In the genomic region with DNA sequence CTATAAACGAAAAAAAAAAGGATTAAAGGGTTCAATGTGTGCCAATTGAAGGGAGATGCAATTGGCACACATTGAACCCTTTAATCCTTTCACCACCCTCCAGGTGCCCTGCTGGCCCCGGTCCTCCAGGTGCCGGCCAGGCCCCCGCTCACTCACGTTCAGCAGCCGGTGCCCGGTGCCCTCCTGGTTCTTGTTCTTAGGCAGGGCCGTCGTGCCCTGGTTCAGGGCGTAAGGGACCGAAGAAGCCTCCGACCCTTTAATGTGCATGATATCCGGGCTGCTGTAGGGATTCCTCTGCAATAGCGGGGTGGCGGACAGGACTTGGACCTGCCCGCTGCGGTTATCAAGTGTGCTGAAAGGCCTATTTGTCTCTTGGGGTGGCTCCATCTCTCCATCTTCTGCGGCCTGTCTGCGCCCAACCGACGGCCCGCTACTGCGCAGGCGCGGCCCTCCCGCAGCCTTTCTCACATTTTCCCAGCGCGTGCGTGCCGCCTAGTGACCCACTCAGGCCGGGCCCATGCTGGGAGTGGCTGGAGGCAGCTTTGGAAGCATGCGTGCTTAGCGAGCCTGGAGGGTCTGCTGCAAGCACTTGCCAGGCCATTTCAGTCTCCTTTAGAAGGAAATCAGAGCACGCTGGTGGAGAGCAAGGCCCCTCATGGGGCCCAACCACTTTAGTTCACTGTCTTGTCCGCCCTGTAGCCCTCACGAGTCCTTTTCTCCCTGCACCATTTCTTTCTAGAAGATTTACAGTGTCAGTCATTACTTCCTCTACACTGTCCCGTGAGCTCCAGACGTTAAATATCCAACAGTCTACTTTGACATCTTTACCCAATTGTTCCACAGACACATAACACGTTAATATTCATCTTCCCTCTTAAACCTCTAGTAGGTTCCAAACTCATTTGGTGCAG, we compare ENCODE assay signal across 8 cellular contexts. TPM values are rescaled to one million over a fixed set of nuclear protein-coding genes. Genes with fewer than 3 reads are reported as not detected.
A peak's percentile ranks its signal among the peaks of the same experiment; 100 is the strongest.
DNase-seq lines count a peak whose midpoint lies in the region; ATAC-seq and TF ChIP-seq lines count a peak whose summit lies in the region.

No MANE protein-coding gene starts in this region.

- no peak overlapping the region for H3K27ac ChIP-seq in RWPE2 (ENCODE audit: poor library complexity, severe bottlenecking)

- DNase-seq in EL (peak; percentile 63), RWPE2 (ENCODE audit: low spot score) (peak; percentile 57), glutamatergic neuron (peak; percentile 27), renal cortical epithelial cell (ENCODE audit: low read depth) (peak; percentile 26), SW480 (ENCODE audit: low spot score) (no peak), OCI-M2 (lab: John Stamatoyannopoulos, UW; ENCODE audit: unreplicated experiment) (no peak)
- DNase-seq in central memory CD4-positive, alpha-beta T cell: no peak
- no peak for DNase-seq in stimulated activated naive CD4-positive, alpha-beta T cell (lab: John Stamatoyannopoulos, UW)

- H3K4me3 Mint-ChIP-seq in glutamatergic neuron (ENCODE audit: unreplicated experiment): no peak overlapping the region

- H3K9me3 Mint-ChIP-seq in glutamatergic neuron (ENCODE audit: unreplicated experiment): no peaks in the 10 kb centered on the region

- H3K27me3 Mint-ChIP-seq in glutamatergic neuron (ENCODE audit: unreplicated experiment): peaks cover 4% of the 10 kb centered on the region

- no peaks in the 10 kb centered on the region for H3K27me3 ChIP-seq in RWPE2 (ENCODE audit: insufficient read depth, poor library complexity, severe bottlenecking)

- H3K4me1 ChIP-seq in RWPE2 (ENCODE audit: insufficient read depth, poor library complexity, severe bottlenecking): no peaks in the 10 kb centered on the region

- H3K36me3 ChIP-seq in RWPE2 (ENCODE audit: low read depth): peaks cover 7% of the 10 kb centered on the region; the same call in 1 of the 2 replicates

- peaks cover 8% of the 10 kb centered on the region for H3K36me3 Mint-ChIP-seq in glutamatergic neuron (ENCODE audit: unreplicated experiment)

- no peak overlapping the region for H3K27ac Mint-ChIP-seq in glutamatergic neuron (ENCODE audit: unreplicated experiment)

- TF ChIP-seq CTCF in RWPE2 (IDR thresholded peaks at IDR 0.05; ENCODE audit: poor library complexity, severe bottlenecking): peak; percentile 36
- no peak for TF ChIP-seq CTCF in glutamatergic neuron (IDR thresholded peaks at IDR 0.05; ENCODE audit: partially characterized antibody, unreplicated experiment)

- peak; percentile 68 for ATAC-seq in RWPE2 (ENCODE audit: low read depth)

- H3K4me1 Mint-ChIP-seq in glutamatergic neuron (ENCODE audit: low read depth, unreplicated experiment): no peaks in the 10 kb centered on the region

- H3K4me3 ChIP-seq in RWPE2 (ENCODE audit: severe bottlenecking): no peak overlapping the region

- H3K9me3 ChIP-seq in RWPE2 (ENCODE audit: severe bottlenecking): no peaks in the 10 kb centered on the region

RNA-seq across cellular contexts. Expression of gene TMEM237, which starts 24.3 kb away (rescaled TPM):
- total RNA-seq in glutamatergic neuron (ENCODE audit: unreplicated experiment) (68.8 TPM), renal cortical epithelial cell (24.7 and 31.4 TPM in 2 replicates)

Comparison
In these comparisons a context has a peak if more than half of its experiments do, and no peak if none do; other contexts are left out.
1. DNase-seq: peak in EL (single experiment), RWPE2 (single experiment), glutamatergic neuron (single experiment) and renal cortical epithelial cell (single experiment); none in central memory CD4-positive, alpha-beta T cell (single experiment), SW480 (single experiment), OCI-M2 (single experiment) and stimulated activated naive CD4-positive, alpha-beta T cell (0 of 6).